ENCODE assay signal across 15 cellular contexts in the genomic region with DNA sequence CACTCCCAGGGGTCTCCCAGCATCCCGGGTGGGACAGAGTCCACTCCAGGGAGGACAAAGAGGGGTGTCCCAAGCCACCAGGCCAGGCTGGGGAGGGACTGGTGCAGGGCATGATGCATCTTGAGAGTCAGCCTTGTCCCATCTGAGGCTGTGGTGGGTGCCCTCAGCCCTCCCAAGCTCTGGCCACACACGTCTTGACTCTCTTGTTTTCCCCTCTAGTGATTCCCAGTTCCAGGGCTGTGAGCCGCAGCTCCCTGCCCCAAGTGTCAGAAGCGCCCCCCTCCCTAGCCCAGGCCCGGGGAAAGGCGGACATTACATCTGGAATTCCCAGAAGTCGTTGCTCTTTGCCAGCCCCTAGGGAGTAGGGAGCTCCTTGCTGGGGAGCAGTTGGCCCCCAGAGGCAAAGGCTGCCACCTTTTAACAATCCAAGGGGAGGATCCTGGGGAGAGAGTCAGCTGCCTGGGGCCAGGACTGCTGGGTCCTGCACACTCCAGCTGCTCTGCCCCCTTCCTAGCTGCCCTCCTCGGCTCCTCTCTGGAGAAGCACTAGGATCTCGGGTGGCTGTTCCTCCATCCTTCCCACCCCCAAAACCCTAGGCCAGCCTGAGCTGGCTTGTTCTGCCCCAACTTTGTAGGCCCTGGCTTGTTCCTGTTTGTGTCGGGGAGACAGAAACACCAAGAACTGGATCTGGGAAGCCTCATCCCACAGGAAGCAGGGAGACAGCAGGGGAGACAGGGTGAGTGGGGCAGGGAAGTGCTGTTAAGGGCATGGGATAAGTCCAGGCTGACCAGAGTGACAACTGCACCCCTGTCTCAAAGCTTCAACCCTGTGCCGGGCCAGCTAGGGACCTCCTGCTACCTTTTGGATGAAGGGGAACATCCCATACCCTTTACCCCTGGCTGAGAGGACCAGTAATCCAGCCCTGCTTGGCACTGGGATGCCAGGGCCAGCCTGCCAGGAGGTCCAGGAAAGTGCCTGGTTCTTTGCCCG. TPM values are rescaled to one million over a fixed set of nuclear protein-coding genes. Genes with fewer than 3 reads are reported as not detected.
DNase-seq lines count a peak whose midpoint lies in the region; ATAC-seq and TF ChIP-seq lines count a peak whose summit lies in the region.
"Had no signal": no experiment of that assay in that cellular context is flagged by ENCODE, and none has a peak within 500 bp of the region (broad histone marks: within the 10 kb centered on the region; RNA-seq: fewer than 3 reads in every experiment).

No MANE protein-coding gene starts in this region.

- peak; percentile 29 for DNase-seq in activated T-cell treated with anti-CD3 and anti-CD28 coated beads, Interleukin-2, amount 50 U/mL, for 1 hour
- DNase-seq in activated T-cell treated with anti-CD3 and anti-CD28 coated beads for 4 hours (no peak), mesothelial cell of epicardium (ENCODE audit: low spot score in 2 of 2, unreplicated experiment in 2 of 2) (no peak), testis (no peak)
- peak; percentile 24 to 27 for DNase-seq in activated T-cell treated with anti-CD3 and anti-CD28 coated beads, Interleukin-2, amount 50 U/mL, for 72 hours
- DNase-seq in stimulated activated CD4-positive, alpha-beta T cell treated with anti-CD3 and anti-CD28 coated beads, Interleukin-4, amount 100 ng/mL, for 1 hour, result no peak
- DNase-seq: ACHN, anterior cingulate cortex, NCI-H2171, PC-9 had no signal

- no peaks in the 10 kb centered on the region for H3K9me3 ChIP-seq in testis
- H3K9me3 ChIP-seq: gastroesophageal sphincter had no signal

- no peak overlapping the region for H3K4me3 ChIP-seq in testis
- H3K4me3 ChIP-seq: gastroesophageal sphincter, PC-9 had no signal

- 38 to 45% methylated on average over 8 to 11 of the region's 12 CpGs for WGBS in testis, 2 donors

- H3K36me3 Mint-ChIP-seq in activated T-cell treated with anti-CD3 and anti-CD28 coated beads, Interleukin-2, amount 50 U/mL, for 72 hours (ENCODE audit: insufficient read depth in 2 of 2), result peaks cover 11% of the 10 kb centered on the region in 2 donors
- H3K36me3 Mint-ChIP-seq in mesothelial cell of epicardium, result no peaks in the 10 kb centered on the region

- intact Hi-C loops in testis (cut with DNase I; ENCODE audit: low total_unique reads), result no loop called here

- no peaks in the 10 kb centered on the region for H3K27me3 ChIP-seq in testis

- no peak for TF ChIP-seq POLR2A in testis (IDR thresholded peaks at IDR 0.05)

- no peaks in the 10 kb centered on the region for H3K27me3 Mint-ChIP-seq in activated T-cell treated with anti-CD3 and anti-CD28 coated beads, Interleukin-2, amount 50 U/mL, for 72 hours (ENCODE audit: low read depth)
- no peaks in the 10 kb centered on the region for H3K27me3 Mint-ChIP-seq in mesothelial cell of epicardium (ENCODE audit: low read depth)

- H3K36me3 ChIP-seq in testis (ENCODE audit: low read depth, missing control alignments), result no peaks in the 10 kb centered on the region
- H3K36me3 ChIP-seq: gastroesophageal sphincter had no signal

- H3K27ac ChIP-seq in testis, result peak overlapping the region; percentile 60 to 87
- H3K27ac ChIP-seq: gastroesophageal sphincter, PC-9 had no signal

- ATAC-seq in activated T-cell treated with anti-CD3 and anti-CD28 coated beads, Interleukin-2, amount 50 U/mL, for 72 hours (replicated peaks in 1 of 2), result no peak
- ATAC-seq in HG02852 (IDR thresholded peaks at IDR 0.05; ENCODE audit: unreplicated experiment) (no peak), HG02938 (IDR thresholded peaks at IDR 0.05; ENCODE audit: unreplicated experiment) (no peak)
- ATAC-seq: gastroesophageal sphincter had no signal

- no peak overlapping the region for H3K27ac Mint-ChIP-seq in activated T-cell treated with anti-CD3 and anti-CD28 coated beads, Interleukin-2, amount 50 U/mL, for 72 hours
- H3K27ac Mint-ChIP-seq in mesothelial cell of epicardium, result peak overlapping the region; percentile 43

- peaks cover 99% of the 10 kb centered on the region for H3K4me1 ChIP-seq in testis

- TF ChIP-seq CTCF in mesothelial cell of epicardium (IDR thresholded peaks at IDR 0.05; ENCODE audit: unreplicated experiment) (no peak), testis (IDR thresholded peaks at IDR 0.05) (no peak)

- peak overlapping the region; percentile 100 for H3K4me3 Mint-ChIP-seq in activated T-cell treated with anti-CD3 and anti-CD28 coated beads, Interleukin-2, amount 50 U/mL, for 72 hours
- no peak overlapping the region for H3K4me3 Mint-ChIP-seq in mesothelial cell of epicardium

- H3K4me1 Mint-ChIP-seq in activated T-cell treated with anti-CD3 and anti-CD28 coated beads, Interleukin-2, amount 50 U/mL, for 72 hours (ENCODE audit: low read depth), result peaks cover 74% of the 10 kb centered on the region
- H3K4me1 Mint-ChIP-seq in mesothelial cell of epicardium, result peaks cover 55% of the 10 kb centered on the region

- no peaks in the 10 kb centered on the region for H3K9me3 Mint-ChIP-seq in activated T-cell treated with anti-CD3 and anti-CD28 coated beads, Interleukin-2, amount 50 U/mL, for 72 hours
- no peaks in the 10 kb centered on the region for H3K9me3 Mint-ChIP-seq in mesothelial cell of epicardium

RNA-seq across cellular contexts. Expression of a gene that starts 3.2 kb away (rescaled TPM):
- total RNA-seq in activated T-cell treated with anti-CD3 and anti-CD28 coated beads, Interleukin-2, amount 50 U/mL, for 72 hours, result 100 to 1,000 TPM; 196 to 201 TPM
- 0.31 to 0.49 TPM (median 0.32 TPM) in 3 replicates for total RNA-seq in mesothelial cell of epicardium
- total RNA-seq in testis, result 100 to 1,000 TPM in 1 of 2 donors, 10 to 100 TPM in 1; 84.1 to 119 TPM
- 43.0 TPM for polyA plus RNA-seq in testis (ENCODE audit: insufficient read depth, low read depth, low replicate concordance)
- total RNA-seq: PC-9 had no signal

RNA-seq across cellular contexts. Expression of a gene that starts 19.0 kb away (rescaled TPM):
- 10 to 100 TPM; 58.1 to 77.1 TPM for total RNA-seq in activated T-cell treated with anti-CD3 and anti-CD28 coated beads, Interleukin-2, amount 50 U/mL, for 72 hours
- 73.9 to 79.6 TPM (median 74.4 TPM) in 3 replicates for total RNA-seq in mesothelial cell of epicardium
- 10 to 100 TPM; 63.9 to 80.8 TPM for total RNA-seq in testis
- 46.9 TPM for polyA plus RNA-seq in testis (ENCODE audit: insufficient read depth, low read depth, low replicate concordance)

RNA-seq across cellular contexts. Expression of a gene that starts 30.0 kb away (rescaled TPM):
- total RNA-seq in activated T-cell treated with anti-CD3 and anti-CD28 coated beads, Interleukin-2, amount 50 U/mL, for 72 hours, result under 1 TPM; 0.22 to 0.69 TPM
- total RNA-seq in mesothelial cell of epicardium (3.1 to 4.7 TPM (median 3.1 TPM) in 3 replicates), testis (1 to 10 TPM; 8.1 to 8.3 TPM)
- 18.4 TPM for polyA plus RNA-seq in testis (ENCODE audit: insufficient read depth, low read depth, low replicate concordance)
- polyA plus RNA-seq: neural cell had no signal

RNA-seq across cellular contexts. Expression of a gene that starts 40.9 kb away (rescaled TPM):
- total RNA-seq in activated T-cell treated with anti-CD3 and anti-CD28 coated beads, Interleukin-2, amount 50 U/mL, for 72 hours, result not detected
- total RNA-seq in mesothelial cell of epicardium, result 0.07 to 0.11 TPM (median 0.09 TPM) in 3 replicates
- 1 to 10 TPM in 1 of 2 donors, under 1 TPM in 1; 0.56 to 1.6 TPM for total RNA-seq in testis
- 0.42 TPM for polyA plus RNA-seq in testis (ENCODE audit: insufficient read depth, low read depth, low replicate concordance)
- polyA plus RNA-seq: keratinocyte, neural cell had no signal

Comparison
In these comparisons a context has a peak if more than half of its experiments do, and no peak if none do; other contexts are left out.
1. DNase-seq: peak in activated T-cell treated with anti-CD3 and anti-CD28 coated beads, Interleukin-2, amount 50 U/mL, for 1 hour (single experiment) and activated T-cell treated with anti-CD3 and anti-CD28 coated beads, Interleukin-2, amount 50 U/mL, for 72 hours (2 of 2); none in activated T-cell treated with anti-CD3 and anti-CD28 coated beads for 4 hours (single experiment), mesothelial cell of epicardium (0 of 2), testis (single experiment) and stimulated activated CD4-positive, alpha-beta T cell treated with anti-CD3 and anti-CD28 coated beads, Interleukin-4, amount 100 ng/mL, for 1 hour (single experiment).
2. RNA of a gene that starts 3.2 kb away (total RNA-seq): 196 to 201 TPM in activated T-cell treated with anti-CD3 and anti-CD28 coated beads, Interleukin-2, amount 50 U/mL, for 72 hours and 84.1 to 119 TPM in testis; 0.31 to 0.49 TPM in mesothelial cell of epicardium; every median in the first group is over 10 times any median in the second.